ENCODE assay signal across 10 cellular contexts in the genomic region with DNA sequence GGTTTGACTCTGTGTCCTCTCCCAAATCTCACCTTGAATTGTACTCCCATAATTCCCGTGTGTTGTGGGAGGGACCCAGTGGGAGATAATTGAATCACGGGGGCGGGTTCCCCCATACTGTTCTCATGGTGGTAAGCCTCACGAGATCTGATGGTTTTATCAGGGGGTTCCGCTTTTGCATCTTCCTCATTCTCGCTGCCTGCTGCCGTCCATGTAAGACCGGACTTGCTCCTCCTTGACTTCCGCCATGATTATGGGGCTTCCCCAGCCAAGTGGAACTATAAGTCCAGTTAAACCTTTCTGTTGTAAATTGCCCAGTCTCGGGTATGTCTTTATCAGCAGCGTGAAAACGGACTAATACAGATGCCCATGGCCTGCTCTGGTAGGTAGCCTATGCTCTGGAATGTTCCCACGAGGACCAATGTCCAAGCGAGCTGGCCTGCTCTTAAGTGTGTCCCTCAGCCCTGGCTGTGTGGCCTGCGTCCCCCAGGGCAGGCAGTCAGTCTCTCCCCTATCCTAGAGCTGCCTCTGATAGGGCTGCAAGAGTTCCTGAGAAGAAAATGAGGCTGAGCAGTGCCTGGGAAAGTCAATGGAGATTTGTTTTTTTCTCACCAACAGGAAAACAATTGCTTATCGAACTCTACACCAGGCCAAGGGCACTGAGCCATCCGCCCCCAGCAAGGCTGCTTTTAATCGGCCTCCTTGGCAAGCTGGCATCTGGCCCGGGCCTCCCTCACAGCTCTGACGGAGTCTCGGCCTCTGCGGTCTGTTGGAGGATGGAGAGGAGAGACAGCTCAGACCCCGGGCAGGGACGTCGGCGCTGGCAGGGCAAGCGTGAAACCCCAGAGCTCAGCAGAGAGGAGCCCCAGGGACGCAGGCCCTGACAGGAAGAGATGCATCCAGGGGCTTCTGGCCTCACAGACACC. TPM values are rescaled to one million over a fixed set of nuclear protein-coding genes. Genes with fewer than 3 reads are reported as not detected.
DNase-seq lines count a peak whose midpoint lies in the region; ATAC-seq and TF ChIP-seq lines count a peak whose summit lies in the region.
"Had no signal": no experiment of that assay in that cellular context is flagged by ENCODE, and none has a peak within 500 bp of the region (broad histone marks: within the 10 kb centered on the region; RNA-seq: fewer than 3 reads in every experiment).

No MANE protein-coding gene starts in this region.

- DNase-seq in activated naive CD4-positive, alpha-beta T cell treated with anti-CD3 and anti-CD28 coated beads, Interleukin-2, amount 50 U/mL, for 72 hours (ENCODE audit: low spot score in 2 of 2) = no peak
- no peak for DNase-seq in activated naive CD4-positive, alpha-beta T cell treated with anti-CD3 and anti-CD28 coated beads, Interleukin-2, amount 50 U/mL, for 16 hours
- DNase-seq in endodermal cell = no peak
- DNase-seq in mesendoderm = no peak
- DNase-seq in uterus = no peak
- no peak for DNase-seq in D341Med (ENCODE audit: low spot score)
- no peak for DNase-seq in ACHN
- no peak for DNase-seq in DMS114 treated with DMSO at 0.1 percent for 48 hours (lab: John Stamatoyannopoulos, UW; ENCODE audit: unreplicated experiment)
- DNase-seq: MM.1S had no signal

- in situ Hi-C loops in ACHN (cut with HindIII; ENCODE audit: low pct_ligation_motif_present, low pct_unique_long_range_greater_than_20kb, low sequenced_read_pairs) = no loop called here

- peak overlapping the region; percentile 1 for H4K5ac ChIP-seq in mesendoderm (ENCODE audit: low read length)

- peaks cover 17% of the 10 kb centered on the region for H3K79me1 ChIP-seq in mesendoderm (ENCODE audit: low read length)

- peak overlapping the region; percentile 40 for H3K4ac ChIP-seq in mesendoderm (ENCODE audit: low read depth, low read length)

- H3K4me3 ChIP-seq in endodermal cell (ENCODE audit: low read length) (no peak overlapping the region), mesendoderm (ENCODE audit: low read length) (no peak overlapping the region), uterus (no peak overlapping the region)
- H3K4me3 ChIP-seq: A549 had no signal

- peak overlapping the region; percentile 10 for H3K27ac ChIP-seq in endodermal cell (ENCODE audit: low read depth, low read length)
- no peak overlapping the region for H3K27ac ChIP-seq in mesendoderm (ENCODE audit: low read depth, low read length)
- H3K27ac ChIP-seq in uterus = peak overlapping the region; percentile 53 to 70
- H3K27ac ChIP-seq: A549 had no signal

- peak overlapping the region; percentile 82 for H3K56ac ChIP-seq in mesendoderm (ENCODE audit: low read length)

- TF ChIP-seq POLR2A in uterus (IDR thresholded peaks at IDR 0.05) = no peak

- no peak overlapping the region for H4K8ac ChIP-seq in mesendoderm (ENCODE audit: low read depth, low read length)

- peak overlapping the region; percentile 40 to 50 for H3K27ac Mint-ChIP-seq in activated naive CD4-positive, alpha-beta T cell treated with anti-CD3 and anti-CD28 coated beads, Interleukin-2, amount 50 U/mL, for 72 hours
- peak overlapping the region; percentile 90 for H3K27ac Mint-ChIP-seq in endodermal cell

- H3K79me2 ChIP-seq in mesendoderm (ENCODE audit: control insufficient read depth, insufficient read depth, low read length) = peaks cover 31% of the 10 kb centered on the region

- no peak for TF ChIP-seq CTCF in endodermal cell (conservative IDR thresholded peaks at IDR 0.05)
- TF ChIP-seq CTCF in uterus (IDR thresholded peaks at IDR 0.05) = no peak

- intact Hi-C loops in uterus (cut with DNase I; ENCODE audit: low total_unique reads) = no loop called here

- H3K23ac ChIP-seq in mesendoderm (ENCODE audit: low read length) = no peak overlapping the region

- no peaks in the 10 kb centered on the region for H3K9me3 Mint-ChIP-seq in activated naive CD4-positive, alpha-beta T cell treated with anti-CD3 and anti-CD28 coated beads, Interleukin-2, amount 50 U/mL, for 72 hours
- H3K9me3 Mint-ChIP-seq in endodermal cell = no peaks in the 10 kb centered on the region

- H3K36me3 ChIP-seq in endodermal cell (ENCODE audit: control insufficient read depth, insufficient read depth, low read length) (peaks cover 21% of the 10 kb centered on the region), mesendoderm (ENCODE audit: control insufficient read depth, insufficient read depth, low read length) (peaks cover 3% of the 10 kb centered on the region), uterus (no peaks in the 10 kb centered on the region)

- H2BK15ac ChIP-seq in mesendoderm (replicated peaks; ENCODE audit: low read depth) = no peak overlapping the region

- H3K9ac ChIP-seq in endodermal cell (ENCODE audit: extremely low read depth, low read length, poor library complexity, severe bottlenecking) (no peak overlapping the region), mesendoderm (ENCODE audit: low read length) (peak overlapping the region; percentile 12)

- H2AK5ac ChIP-seq in mesendoderm (ENCODE audit: low read length) = peak overlapping the region; percentile 41

- 88 to 95% methylated on average over 21 to 28 of the region's 28 CpGs for WGBS in endodermal cell (ENCODE audit: insufficient coverage in 1 of 2, insufficient read length in 1 of 2), 2 experiments
- WGBS in mesendoderm (ENCODE audit: extremely low coverage, insufficient coverage, low lambda C conversion rate) = no CpG with 5 or more reads among the region's 28 CpGs

- ATAC-seq in activated naive CD4-positive, alpha-beta T cell treated with anti-CD3 and anti-CD28 coated beads, Interleukin-2, amount 50 U/mL, for 72 hours = no peak
- ATAC-seq: A549 had no signal

- H2BK120ac ChIP-seq in mesendoderm (ENCODE audit: low read depth, low read length) = no peak overlapping the region

- H3K4me1 Mint-ChIP-seq in endodermal cell = peaks cover 34% of the 10 kb centered on the region

- H3K18ac ChIP-seq in mesendoderm (ENCODE audit: low read length) = peak overlapping the region; percentile 52

- H3K4me1 ChIP-seq in endodermal cell (ENCODE audit: control insufficient read depth, insufficient read depth, low read length) = peaks cover 11% of the 10 kb centered on the region
- H3K4me1 ChIP-seq in mesendoderm (ENCODE audit: control insufficient read depth, low read depth, low read length) = peaks cover 16% of the 10 kb centered on the region
- peaks cover 0 to 5% of the 10 kb centered on the region in 2 donors for H3K4me1 ChIP-seq in uterus

- H3K4me2 ChIP-seq in mesendoderm (ENCODE audit: low read length) = no peak overlapping the region
- H3K4me2 ChIP-seq: A549 had no signal

- H2BK5ac ChIP-seq in mesendoderm (ENCODE audit: low read length) = peak overlapping the region; percentile 49

- H3K9me3 ChIP-seq in endodermal cell (ENCODE audit: control insufficient read depth, low read length) (no peaks in the 10 kb centered on the region), uterus (no peaks in the 10 kb centered on the region)
- H3K9me3 ChIP-seq: A549 had no signal

- H3K27me3 ChIP-seq in endodermal cell (ENCODE audit: control insufficient read depth, insufficient read depth, low read length, poor library complexity, severe bottlenecking) (no peaks in the 10 kb centered on the region), mesendoderm (ENCODE audit: insufficient read depth, low read length, poor library complexity) (no peaks in the 10 kb centered on the region), uterus (no peaks in the 10 kb centered on the region)

- H3K4me3 Mint-ChIP-seq in endodermal cell = no peak overlapping the region

- H3K36me3 Mint-ChIP-seq in activated naive CD4-positive, alpha-beta T cell treated with anti-CD3 and anti-CD28 coated beads, Interleukin-2, amount 50 U/mL, for 72 hours = peaks cover 0 to 6% of the 10 kb centered on the region in 2 donors
- peaks cover 49% of the 10 kb centered on the region for H3K36me3 Mint-ChIP-seq in endodermal cell (ENCODE audit: low read depth)

- H3K27me3 Mint-ChIP-seq in endodermal cell (ENCODE audit: insufficient read depth) = no peaks in the 10 kb centered on the region

RNA-seq across cellular contexts. Expression of a gene that starts 17.8 kb away (rescaled TPM):
- total RNA-seq in activated naive CD4-positive, alpha-beta T cell treated with anti-CD3 and anti-CD28 coated beads, Interleukin-2, amount 50 U/mL, for 72 hours = 10 to 100 TPM; 15.0 to 27.7 TPM
- total RNA-seq in endodermal cell (100 to 1,000 TPM in 1 of 2 donors, 10 to 100 TPM in 1; 95.8 to 113 TPM), uterus (10 to 100 TPM in 3 of 4 donors, 1 to 10 TPM in 1; 7.9 to 55.1 (median 22.6) TPM)
- polyA plus RNA-seq in endodermal cell (2013, experiment 1 of 2) = 30.7 TPM
- polyA plus RNA-seq in endodermal cell (2013, experiment 2 of 2) = 29.4 TPM
- 38.0 TPM for polyA plus RNA-seq in mesendoderm (2013, experiment 1 of 2)
- 35.8 TPM for polyA plus RNA-seq in mesendoderm (2013, experiment 2 of 2)
